1 cellular context compared by ENCODE assay signal in the genomic region with DNA sequence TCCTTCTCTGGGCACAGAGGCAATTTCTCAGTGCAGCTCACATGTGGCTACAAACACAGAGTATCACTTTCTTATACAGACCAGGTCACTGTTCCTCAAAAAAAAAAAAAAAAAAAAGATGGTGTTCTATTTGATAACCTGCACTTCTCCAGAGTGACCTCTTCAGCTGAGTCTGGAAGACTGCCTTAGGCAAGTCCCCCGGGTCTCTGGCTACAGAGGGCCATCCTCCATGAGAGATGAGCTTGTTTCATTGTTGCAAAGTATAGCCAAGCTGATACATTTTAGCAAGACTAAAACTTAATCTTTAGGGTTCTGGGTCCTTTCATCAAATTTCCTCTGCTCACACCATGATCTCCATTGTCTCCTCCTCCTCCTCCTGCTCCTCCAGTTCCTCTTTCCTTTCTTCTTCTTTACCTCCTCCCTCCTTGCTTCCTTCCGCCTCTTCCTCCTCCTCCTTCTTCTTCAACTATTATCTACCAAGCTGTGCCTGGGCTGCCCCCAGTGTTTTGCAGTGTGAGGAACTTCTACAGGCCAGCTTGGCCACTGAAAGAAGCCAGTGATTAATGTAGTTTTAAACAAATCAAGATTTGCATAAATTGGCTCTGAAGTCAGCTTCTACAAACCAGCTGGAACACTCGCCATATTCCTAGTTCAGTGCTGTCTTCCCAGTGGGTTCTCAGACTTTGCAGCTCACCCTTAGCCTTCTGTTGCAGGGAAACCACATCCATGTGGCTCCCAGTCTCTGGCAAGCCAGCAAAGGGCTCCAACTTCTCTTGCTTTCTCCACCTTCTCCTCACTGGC.
TF ChIP-seq lines count a peak whose summit lies in the region.

No MANE protein-coding gene starts in this region.

TF ChIP-seq in H1, 55 proteins besides CTCF, POLR2A, EP300 and RAD21:
- no peak for TF ChIP-seq SIRT6 (IDR thresholded peaks at IDR 0.05; ENCODE audit: low read length)
- TF ChIP-seq BACH1 (IDR thresholded peaks at IDR 0.05; ENCODE audit: low read length), result no peak
- TF ChIP-seq TEAD4 (IDR thresholded peaks at IDR 0.05; ENCODE audit: low read depth, low read length), result no peak
- no peak for TF ChIP-seq POU5F1 (IDR thresholded peaks at IDR 0.05; ENCODE audit: low read depth, low read length)
- TF ChIP-seq NANOG (IDR thresholded peaks at IDR 0.05; ENCODE audit: insufficient read depth, low read depth, low read length, poor library complexity, severe bottlenecking), result no peak
- TF ChIP-seq KDM1A (IDR thresholded peaks at IDR 0.05; ENCODE audit: borderline replicate concordance, low read length), result no peak
- no peak for TF ChIP-seq RXRA (IDR thresholded peaks at IDR 0.05; ENCODE audit: insufficient read depth, low read depth, low read length)
- TF ChIP-seq CHD2 (IDR thresholded peaks at IDR 0.05; ENCODE audit: low read length), result no peak
- TF ChIP-seq JUN (IDR thresholded peaks at IDR 0.05; ENCODE audit: low read depth, low read length), result no peak
- TF ChIP-seq SP1 (IDR thresholded peaks at IDR 0.05; ENCODE audit: low read depth, low read length), result no peak
- no peak for TF ChIP-seq KDM4A (IDR thresholded peaks at IDR 0.05; ENCODE audit: low read depth, low read length, severe bottlenecking)
- no peak for TF ChIP-seq TAF7 (optimal IDR thresholded peaks at IDR 0.05; ENCODE audit: borderline replicate concordance, low read depth, low read length)
- TF ChIP-seq YY1 (IDR thresholded peaks at IDR 0.05; ENCODE audit: low read depth, low read length), result no peak
- TF ChIP-seq, protein P1, sequence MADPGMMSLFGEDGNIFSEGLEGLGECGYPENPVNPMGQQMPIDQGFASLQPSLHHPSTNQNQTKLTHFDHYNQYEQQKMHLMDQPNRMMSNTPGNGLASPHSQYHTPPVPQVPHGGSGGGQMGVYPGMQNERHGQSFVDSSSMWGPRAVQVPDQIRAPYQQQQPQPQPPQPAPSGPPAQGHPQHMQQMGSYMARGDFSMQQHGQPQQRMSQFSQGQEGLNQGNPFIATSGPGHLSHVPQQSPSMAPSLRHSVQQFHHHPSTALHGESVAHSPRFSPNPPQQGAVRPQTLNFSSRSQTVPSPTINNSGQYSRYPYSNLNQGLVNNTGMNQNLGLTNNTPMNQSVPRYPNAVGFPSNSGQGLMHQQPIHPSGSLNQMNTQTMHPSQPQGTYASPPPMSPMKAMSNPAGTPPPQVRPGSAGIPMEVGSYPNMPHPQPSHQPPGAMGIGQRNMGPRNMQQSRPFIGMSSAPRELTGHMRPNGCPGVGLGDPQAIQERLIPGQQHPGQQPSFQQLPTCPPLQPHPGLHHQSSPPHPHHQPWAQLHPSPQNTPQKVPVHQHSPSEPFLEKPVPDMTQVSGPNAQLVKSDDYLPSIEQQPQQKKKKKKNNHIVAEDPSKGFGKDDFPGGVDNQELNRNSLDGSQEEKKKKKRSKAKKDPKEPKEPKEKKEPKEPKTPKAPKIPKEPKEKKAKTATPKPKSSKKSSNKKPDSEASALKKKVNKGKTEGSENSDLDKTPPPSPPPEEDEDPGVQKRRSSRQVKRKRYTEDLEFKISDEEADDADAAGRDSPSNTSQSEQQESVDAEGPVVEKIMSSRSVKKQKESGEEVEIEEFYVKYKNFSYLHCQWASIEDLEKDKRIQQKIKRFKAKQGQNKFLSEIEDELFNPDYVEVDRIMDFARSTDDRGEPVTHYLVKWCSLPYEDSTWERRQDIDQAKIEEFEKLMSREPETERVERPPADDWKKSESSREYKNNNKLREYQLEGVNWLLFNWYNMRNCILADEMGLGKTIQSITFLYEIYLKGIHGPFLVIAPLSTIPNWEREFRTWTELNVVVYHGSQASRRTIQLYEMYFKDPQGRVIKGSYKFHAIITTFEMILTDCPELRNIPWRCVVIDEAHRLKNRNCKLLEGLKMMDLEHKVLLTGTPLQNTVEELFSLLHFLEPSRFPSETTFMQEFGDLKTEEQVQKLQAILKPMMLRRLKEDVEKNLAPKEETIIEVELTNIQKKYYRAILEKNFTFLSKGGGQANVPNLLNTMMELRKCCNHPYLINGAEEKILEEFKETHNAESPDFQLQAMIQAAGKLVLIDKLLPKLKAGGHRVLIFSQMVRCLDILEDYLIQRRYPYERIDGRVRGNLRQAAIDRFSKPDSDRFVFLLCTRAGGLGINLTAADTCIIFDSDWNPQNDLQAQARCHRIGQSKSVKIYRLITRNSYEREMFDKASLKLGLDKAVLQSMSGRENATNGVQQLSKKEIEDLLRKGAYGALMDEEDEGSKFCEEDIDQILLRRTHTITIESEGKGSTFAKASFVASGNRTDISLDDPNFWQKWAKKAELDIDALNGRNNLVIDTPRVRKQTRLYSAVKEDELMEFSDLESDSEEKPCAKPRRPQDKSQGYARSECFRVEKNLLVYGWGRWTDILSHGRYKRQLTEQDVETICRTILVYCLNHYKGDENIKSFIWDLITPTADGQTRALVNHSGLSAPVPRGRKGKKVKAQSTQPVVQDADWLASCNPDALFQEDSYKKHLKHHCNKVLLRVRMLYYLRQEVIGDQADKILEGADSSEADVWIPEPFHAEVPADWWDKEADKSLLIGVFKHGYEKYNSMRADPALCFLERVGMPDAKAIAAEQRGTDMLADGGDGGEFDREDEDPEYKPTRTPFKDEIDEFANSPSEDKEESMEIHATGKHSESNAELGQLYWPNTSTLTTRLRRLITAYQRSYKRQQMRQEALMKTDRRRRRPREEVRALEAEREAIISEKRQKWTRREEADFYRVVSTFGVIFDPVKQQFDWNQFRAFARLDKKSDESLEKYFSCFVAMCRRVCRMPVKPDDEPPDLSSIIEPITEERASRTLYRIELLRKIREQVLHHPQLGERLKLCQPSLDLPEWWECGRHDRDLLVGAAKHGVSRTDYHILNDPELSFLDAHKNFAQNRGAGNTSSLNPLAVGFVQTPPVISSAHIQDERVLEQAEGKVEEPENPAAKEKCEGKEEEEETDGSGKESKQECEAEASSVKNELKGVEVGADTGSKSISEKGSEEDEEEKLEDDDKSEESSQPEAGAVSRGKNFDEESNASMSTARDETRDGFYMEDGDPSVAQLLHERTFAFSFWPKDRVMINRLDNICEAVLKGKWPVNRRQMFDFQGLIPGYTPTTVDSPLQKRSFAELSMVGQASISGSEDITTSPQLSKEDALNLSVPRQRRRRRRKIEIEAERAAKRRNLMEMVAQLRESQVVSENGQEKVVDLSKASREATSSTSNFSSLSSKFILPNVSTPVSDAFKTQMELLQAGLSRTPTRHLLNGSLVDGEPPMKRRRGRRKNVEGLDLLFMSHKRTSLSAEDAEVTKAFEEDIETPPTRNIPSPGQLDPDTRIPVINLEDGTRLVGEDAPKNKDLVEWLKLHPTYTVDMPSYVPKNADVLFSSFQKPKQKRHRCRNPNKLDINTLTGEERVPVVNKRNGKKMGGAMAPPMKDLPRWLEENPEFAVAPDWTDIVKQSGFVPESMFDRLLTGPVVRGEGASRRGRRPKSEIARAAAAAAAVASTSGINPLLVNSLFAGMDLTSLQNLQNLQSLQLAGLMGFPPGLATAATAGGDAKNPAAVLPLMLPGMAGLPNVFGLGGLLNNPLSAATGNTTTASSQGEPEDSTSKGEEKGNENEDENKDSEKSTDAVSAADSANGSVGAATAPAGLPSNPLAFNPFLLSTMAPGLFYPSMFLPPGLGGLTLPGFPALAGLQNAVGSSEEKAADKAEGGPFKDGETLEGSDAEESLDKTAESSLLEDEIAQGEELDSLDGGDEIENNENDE (IDR thresholded peaks at IDR 0.05; ENCODE audit: insufficient replicate concordance, low read length), result no peak
